8 cellular contexts compared by ENCODE assay signal in genomic region chr20:17957505-17958325, GRCh38. TPM values are rescaled to one million over a fixed set of nuclear protein-coding genes. Genes with fewer than 3 reads are reported as not detected.
DNase-seq lines count a peak whose midpoint lies in the region; ATAC-seq and TF ChIP-seq lines count a peak whose summit lies in the region.

No MANE protein-coding gene starts in this region.

- H3K9me2 ChIP-seq in Loucy (replicated peaks; ENCODE audit: low read depth, low read length) = no peaks in the 10 kb centered on the region

- H3K9me3 ChIP-seq in BLaER1 (no peaks in the 10 kb centered on the region), Loucy (ENCODE audit: insufficient read depth, low read depth, low read length) (no peaks in the 10 kb centered on the region)

- H3K9me3 Mint-ChIP-seq in nephron progenitor cell = no peaks in the 10 kb centered on the region
- H3K9me3 Mint-ChIP-seq in endothelial cell (ENCODE audit: unreplicated experiment) = no peaks in the 10 kb centered on the region

- peak overlapping the region; percentile 96 for H3K4me2 ChIP-seq in BLaER1
- H3K4me2 ChIP-seq in Loucy (ENCODE audit: low read depth, low read length, poor library complexity, severe bottlenecking) = peak overlapping the region; percentile 97

- peaks cover 93% of the 10 kb centered on the region for H3K36me3 Mint-ChIP-seq in nephron progenitor cell (ENCODE audit: low read depth)
- peaks cover 27% of the 10 kb centered on the region for H3K36me3 Mint-ChIP-seq in endothelial cell (ENCODE audit: low read depth, unreplicated experiment)

- H3K27me3 Mint-ChIP-seq in nephron progenitor cell (ENCODE audit: low read depth, poor library complexity) (no peaks in the 10 kb centered on the region), endothelial cell (ENCODE audit: unreplicated experiment) (peaks cover 2% of the 10 kb centered on the region)

- H3K4me3 ChIP-seq in BLaER1 (peak overlapping the region; percentile 92), Loucy (ENCODE audit: low read length, poor library complexity, severe bottlenecking) (peak overlapping the region; percentile 91), coronary artery (no peak overlapping the region)

- H3K4me1 ChIP-seq in BLaER1 (peaks cover 93% of the 10 kb centered on the region), Loucy (ENCODE audit: insufficient read depth, low read length, poor library complexity, severe bottlenecking) (peaks cover 66% of the 10 kb centered on the region)

- H3K36me3 ChIP-seq in BLaER1 (peaks cover 53% of the 10 kb centered on the region), Loucy (ENCODE audit: insufficient read depth, low read length) (peaks cover 42% of the 10 kb centered on the region)

- H3K9ac ChIP-seq in BLaER1 (peak overlapping the region; percentile 100), Loucy (ENCODE audit: low read depth, low read length, poor library complexity, severe bottlenecking) (peak overlapping the region; percentile 99)

- H3K4me1 Mint-ChIP-seq in nephron progenitor cell (peaks cover 51% of the 10 kb centered on the region), endothelial cell (ENCODE audit: unreplicated experiment) (peaks cover 18% of the 10 kb centered on the region)

- TF ChIP-seq CTCF in Loucy (conservative IDR thresholded peaks at IDR 0.05; ENCODE audit: low read length) (no peak), coronary artery (IDR thresholded peaks at IDR 0.05) (no peak), nephron progenitor cell (IDR thresholded peaks at IDR 0.05) (no peak), endothelial cell (IDR thresholded peaks at IDR 0.05; ENCODE audit: unreplicated experiment) (no peak)

- H3F3A ChIP-seq in Loucy (ENCODE audit: low read depth) = peaks cover 6% of the 10 kb centered on the region

- no peak overlapping the region for H2AFZ ChIP-seq in Loucy (ENCODE audit: low read length)

- H3K27me3 ChIP-seq in BLaER1 (no peaks in the 10 kb centered on the region), Loucy (ENCODE audit: insufficient read depth, low read length, poor library complexity, severe bottlenecking) (no peaks in the 10 kb centered on the region)

- H3K27ac ChIP-seq in BLaER1 (peak overlapping the region; percentile 100), coronary artery (peak overlapping the region; percentile 9 to 10)

- DNase-seq in coronary artery (ENCODE audit: low spot score) (no peak), nephron progenitor cell (no peak), endothelial cell (ENCODE audit: low spot score) (no peak), mucosa of gallbladder (ENCODE audit: low spot score) (no peak), NCI-H2196 (lab: John Stamatoyannopoulos, UW; ENCODE audit: unreplicated experiment) (no peak)

- ATAC-seq in HG02938 (IDR thresholded peaks at IDR 0.05; ENCODE audit: unreplicated experiment) = no peak

- H3K79me2 ChIP-seq in Loucy (ENCODE audit: insufficient read depth, low read length) = peaks cover 100% of the 10 kb centered on the region

- H3K4me3 Mint-ChIP-seq in nephron progenitor cell (no peak overlapping the region), endothelial cell (ENCODE audit: unreplicated experiment) (no peak overlapping the region)

- H4K20me1 ChIP-seq in BLaER1 (peaks cover 100% of the 10 kb centered on the region), Loucy (ENCODE audit: insufficient read depth, low read length, poor library complexity, severe bottlenecking) (peaks cover 92% of the 10 kb centered on the region)

- H3K27ac Mint-ChIP-seq in nephron progenitor cell = peak overlapping the region; percentile 88
- H3K27ac Mint-ChIP-seq in endothelial cell (ENCODE audit: unreplicated experiment) = no peak overlapping the region

RNA-seq across cellular contexts. Expression of gene SNX5, which starts 10.9 kb away (rescaled TPM):
- 61.7 TPM for total RNA-seq in endothelial cell (ENCODE audit: unreplicated experiment)
- 64.5 TPM for total RNA-seq in mucosa of gallbladder

RNA-seq across cellular contexts. Expression of gene MGME1, which starts 11.1 kb away (rescaled TPM):
- total RNA-seq in endothelial cell (ENCODE audit: unreplicated experiment) (17.5 TPM), mucosa of gallbladder (8.5 TPM)
